ENCODE assay signal across 19 cellular contexts in the genomic region with DNA sequence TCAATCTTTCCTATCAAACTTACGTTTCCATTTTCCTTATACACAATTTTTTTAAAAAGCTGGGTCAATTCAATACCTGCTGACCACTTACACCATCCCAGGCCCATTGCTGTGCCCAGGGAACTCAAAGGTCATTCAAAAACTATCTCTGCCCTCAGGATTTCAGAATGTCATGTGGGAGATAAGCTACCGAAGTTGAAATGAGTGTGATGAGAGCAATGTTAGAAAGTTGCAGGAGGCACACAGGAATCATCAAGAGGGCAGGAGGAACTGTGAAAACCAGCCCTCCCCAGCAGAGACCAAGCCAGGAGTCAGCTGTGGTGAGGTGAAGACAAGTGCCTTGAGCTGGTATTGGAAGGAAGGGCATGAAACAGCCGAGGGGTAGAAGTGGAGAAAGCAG.
DNase-seq lines count a peak whose midpoint lies in the region; ATAC-seq, FAIRE-seq and TF ChIP-seq lines count a peak whose summit lies in the region.
"Had no signal": no experiment of that assay in that cellular context is flagged by ENCODE, and none has a peak within 500 bp of the region (broad histone marks: within the 10 kb centered on the region; RNA-seq: fewer than 3 reads in every experiment).

No MANE protein-coding gene starts in this region.

- no peak overlapping the region for H4K91ac ChIP-seq in IMR-90 (ENCODE audit: insufficient read depth, low read depth, low read length)

- no peak for ATAC-seq in IMR-90 (ENCODE audit: low read depth)
- ATAC-seq in heart left ventricle: peak in 3 of 4 donors; percentile 42 to 63 (median 61)
- no peak for ATAC-seq in HepG2

- H3K27me3 ChIP-seq in GM23248 (replicated peaks; ENCODE audit: insufficient read depth) (no peaks in the 10 kb centered on the region), IMR-90 (ENCODE audit: control insufficient read depth, insufficient read depth, low read length) (no peaks in the 10 kb centered on the region), heart left ventricle (no peaks in the 10 kb centered on the region), HepG2 (ENCODE audit: control insufficient read depth in 1 of 2, insufficient read depth in 2 of 2, low read length in 2 of 2) (no peaks in the 10 kb centered on the region)

- FAIRE-seq in HepG2 (lab: Jason Lieb, UNC): no peak
- FAIRE-seq: A204.1, RCC 7860 had no signal

- no peak overlapping the region for H2BK5ac ChIP-seq in IMR-90 (ENCODE audit: low read depth, low read length, poor library complexity, severe bottlenecking)

- no peaks in the 10 kb centered on the region for H3K27me3 Mint-ChIP-seq in mesothelial cell of epicardium (ENCODE audit: low read depth)

- H3K23ac ChIP-seq in IMR-90 (ENCODE audit: low read depth, low read length): no peak overlapping the region

- no peak overlapping the region for H2AK9ac ChIP-seq in IMR-90 (replicated peaks; ENCODE audit: low read depth, low read length, poor library complexity)

- TF ChIP-seq POLR2A in IMR-90 (IDR thresholded peaks at IDR 0.05; ENCODE audit: low read depth, low read length): no peak
- no peak for TF ChIP-seq POLR2A in heart left ventricle (IDR thresholded peaks at IDR 0.05)
- no peak for TF ChIP-seq POLR2A in HepG2 (IDR thresholded peaks at IDR 0.05; ENCODE audit: insufficient read depth in 1 of 2, low read depth in 2 of 2, low read length in 2 of 2)
- no peak for TF ChIP-seq POLR2A in lower leg skin (IDR thresholded peaks at IDR 0.05)

- H3K4me1 ChIP-seq in GM23248 (ENCODE audit: insufficient read depth) (peaks cover 18% of the 10 kb centered on the region), IMR-90 (ENCODE audit: control insufficient read depth, insufficient read depth, low read length) (peaks cover 3% of the 10 kb centered on the region), heart left ventricle (peaks cover 0 to 23% (median 7%) of the 10 kb centered on the region in 12 donors), HepG2 (ENCODE audit: insufficient read depth, low read length) (peaks cover 91% of the 10 kb centered on the region)

- H4K20me1 ChIP-seq in GM23248 (ENCODE audit: insufficient read depth) (no peaks in the 10 kb centered on the region), IMR-90 (ENCODE audit: insufficient read depth, low read length) (no peaks in the 10 kb centered on the region), HepG2 (ENCODE audit: insufficient read depth, low read length) (no peaks in the 10 kb centered on the region)

- dilution Hi-C loops in IMR-90 (cut with HindIII; ENCODE audit: low sequenced_read_pairs, unreplicated experiment): no loop called here

- H3K9ac ChIP-seq in GM23248: no peak overlapping the region
- H3K9ac ChIP-seq in IMR-90 (ENCODE audit: low read depth, low read length): no peak overlapping the region
- peak overlapping the region; percentile 11 for H3K9ac ChIP-seq in HepG2 (ENCODE audit: insufficient read depth, low read depth, low read length)

- H3K9me2 ChIP-seq in GM23248 (ENCODE audit: insufficient read depth): no peaks in the 10 kb centered on the region

- WGBS in GM23248 (ENCODE audit: low coverage in 1 of 2, low lambda C conversion rate in 2 of 2, missing lambda C conversion rate in 2 of 2), 2 experiments: 57 to 58% methylated on average over 3 of the region's 3 CpGs
- 100% methylated on average over 1 of the region's 3 CpGs; no CpG with 5 or more reads in 1 of the 2 experiments for WGBS in IMR-90 (ENCODE audit: extremely low coverage in 2 of 2, insufficient read length in 1 of 2), 2 experiments
- WGBS in heart left ventricle, 4 donors: 26 to 40% (median 28%) methylated on average over 3 of the region's 3 CpGs
- WGBS in HepG2 (ENCODE audit: low lambda C conversion rate): 30% methylated on average over 3 of the region's 3 CpGs
- 44 to 62% methylated on average over 3 of the region's 3 CpGs for whole genome bisulfite sequencing in lower leg skin, 2 donors

- peak overlapping the region; percentile 61 for H4K5ac ChIP-seq in IMR-90 (ENCODE audit: low read depth, low read length)

- H3K9me3 ChIP-seq in GM23248 (ENCODE audit: low read depth) (no peaks in the 10 kb centered on the region), IMR-90 (ENCODE audit: control insufficient read depth, insufficient read depth, low read length) (no peaks in the 10 kb centered on the region), heart left ventricle (no peaks in the 10 kb centered on the region), HepG2 (ENCODE audit: low read length) (no peaks in the 10 kb centered on the region)

- peaks cover 19% of the 10 kb centered on the region for H3F3A ChIP-seq in GM23248 (ENCODE audit: insufficient read depth)

- no peak overlapping the region for H3K4ac ChIP-seq in IMR-90 (ENCODE audit: low read depth, low read length)

- no peak overlapping the region for H2BK15ac ChIP-seq in IMR-90 (ENCODE audit: low read depth, low read length)

- TF ChIP-seq EP300 in HepG2 (IDR thresholded peaks at IDR 0.05; ENCODE audit: low read depth in 2 of 2, low read length in 2 of 2): no peak
- no peak for TF ChIP-seq EP300 in HepG2 (CRISPR knock-in tag; IDR thresholded peaks at IDR 0.05; ENCODE audit: borderline replicate concordance)

- H3K9me1 ChIP-seq in IMR-90 (ENCODE audit: insufficient read depth, low read length): no peaks in the 10 kb centered on the region

- CTCF ChIA-PET in IMR-90 (lab: Yijun Ruan, JAX): no interaction called here
- CTCF ChIA-PET in HepG2 (lab: Yijun Ruan, JAX; ENCODE audit: low intra/inter-chr PET ratio, low total read pairs): no interaction called here

- H3K4me3 Mint-ChIP-seq in mesothelial cell of epicardium: no peak overlapping the region

- H3K79me2 ChIP-seq in GM23248 (ENCODE audit: insufficient read depth): no peaks in the 10 kb centered on the region
- no peaks in the 10 kb centered on the region for H3K79me2 ChIP-seq in HepG2 (ENCODE audit: insufficient read depth, low read length)

- H3K36me3 Mint-ChIP-seq in mesothelial cell of epicardium: no peaks in the 10 kb centered on the region

- H3K36me3 ChIP-seq in GM23248 (ENCODE audit: low read depth): no peaks in the 10 kb centered on the region
- no peaks in the 10 kb centered on the region for H3K36me3 ChIP-seq in IMR-90 (ENCODE audit: control insufficient read depth, insufficient read depth, low read length)
- no peaks in the 10 kb centered on the region for H3K36me3 ChIP-seq in heart left ventricle
- no peaks in the 10 kb centered on the region for H3K36me3 ChIP-seq in HepG2 (replicated peaks in 1 of 2; ENCODE audit: control insufficient read depth in 1 of 2, insufficient read depth in 2 of 2, low read length in 2 of 2)

- intact Hi-C loops in IMR-90 (cut with micrococcal nuclease) (no loop called here), heart left ventricle (cut with DNase I) (no loop called here), HepG2 (cut with micrococcal nuclease; ENCODE audit: unreplicated experiment) (loop anchor here (10.0 kb wide), 1 partner anchor 59 kb away; no protein-coding TSS in a partner anchor), lower leg skin (cut with DNase I; ENCODE audit: low total_unique reads) (no loop called here)

- H2BK20ac ChIP-seq in IMR-90 (ENCODE audit: low read depth, low read length): no peak overlapping the region

- POLR2A ChIA-PET in IMR-90 (lab: Charles Lee; ENCODE audit: unreplicated experiment): no interaction called here
- POLR2A ChIA-PET in HepG2 (lab: Yijun Ruan, JAX): interaction anchor here (2.5 kb wide), 1 partner anchor 10 kb away, joined by 11 read pairs; no protein-coding TSS in a partner anchor

- peaks cover 3% of the 10 kb centered on the region for H3K4me1 Mint-ChIP-seq in mesothelial cell of epicardium

- no TSS peak for BruUV-seq in IMR-90 (replicated peaks; lab: Mats Ljungman, UMichigan)
- BruUV-seq in HepG2 (replicated peaks; lab: Mats Ljungman, UMichigan): no TSS peak

- H2AFZ ChIP-seq in GM23248 (peak overlapping the region; percentile 47), IMR-90 (replicated peaks; ENCODE audit: low read length, poor library complexity) (no peak overlapping the region), HepG2 (ENCODE audit: low read length) (peak overlapping the region; percentile 91)

- in situ Hi-C loops in GM23248 (cut with MboI): no loop called here
- in situ Hi-C loops in IMR-90 (cut with MboI; ENCODE audit: low sequenced_read_pairs): no loop called here
- in situ Hi-C loops in HepG2 (cut with HindIII; ENCODE audit: extremely low pct_ligation_motif_present, low pct_unique_long_range_greater_than_20kb): no loop called here

- TF ChIP-seq RAD21 in IMR-90 (IDR thresholded peaks at IDR 0.05; ENCODE audit: low read length) (no peak), HepG2 (CRISPR knock-in tag; IDR thresholded peaks at IDR 0.05) (no peak)

- H3K27ac Mint-ChIP-seq in mesothelial cell of epicardium: no peak overlapping the region

- no peak for DNase-seq in GM23248
- DNase-seq in IMR-90: no peak
- no peak for DNase-seq in heart left ventricle
- DNase-seq in HepG2 (ENCODE audit: low spot score): peak; percentile 33
- no peak for DNase-seq in cerebellar nuclear complex (lab: John Stamatoyannopoulos, UW)
- DNase-seq in lower leg skin (ENCODE audit: low spot score in 2 of 2): no peak
- DNase-seq in activated CD4-positive, alpha-beta T cell treated with anti-CD3 and anti-CD28 coated beads for 48 hours: no peak
- no peak for DNase-seq in mesothelial cell of epicardium (ENCODE audit: low spot score in 2 of 2, unreplicated experiment in 2 of 2)
- DNase-seq: EL, Karpas-422, MV-4-11, NCI-H1694, NCI-H2081, NCI-H2171, NCI-H524 treated with DMSO at 0.1 percent for 48 hours, NCI-H82 had no signal

- H2AK5ac ChIP-seq in IMR-90 (ENCODE audit: low read depth, low read length): no peak overlapping the region

- peaks cover 10% of the 10 kb centered on the region for H3K9me3 Mint-ChIP-seq in mesothelial cell of epicardium

- H2BK120ac ChIP-seq in IMR-90 (ENCODE audit: low read depth, low read length): no peak overlapping the region

- H3K18ac ChIP-seq in IMR-90 (ENCODE audit: low read depth, low read length): 0 out of 2 replicates have a peak overlapping the region, but pooled peaks have one; percentile 3

- no peaks in the 10 kb centered on the region for H3K79me1 ChIP-seq in IMR-90 (ENCODE audit: low read depth in 1 of 2, low read length in 2 of 2)

- TF ChIP-seq CTCF in IMR-90 (conservative IDR thresholded peaks at IDR 0.05; ENCODE audit: low read depth, low read length) (no peak), heart left ventricle (IDR thresholded peaks at IDR 0.05) (no peak), HepG2 (CRISPR knock-in tag; IDR thresholded peaks at IDR 0.05) (no peak), lower leg skin (IDR thresholded peaks at IDR 0.05) (no peak), mesothelial cell of epicardium (IDR thresholded peaks at IDR 0.05; ENCODE audit: unreplicated experiment) (no peak)

- no peak overlapping the region for H3K27ac ChIP-seq in GM23248
- no peak overlapping the region for H3K27ac ChIP-seq in IMR-90 (ENCODE audit: insufficient read depth, low read length)
- peak overlapping the region in 5 of 12 donors; percentile 6 to 55 (median 25) for H3K27ac ChIP-seq in heart left ventricle
- H3K27ac ChIP-seq in HepG2 (ENCODE audit: extremely low read length, insufficient read depth, low read length): peak overlapping the region; percentile 79
- H3K27ac ChIP-seq: C4-2B had no signal

- H3K4me2 ChIP-seq in GM23248 (ENCODE audit: unreplicated experiment) (no peak overlapping the region), IMR-90 (ENCODE audit: low read depth, low read length) (no peak overlapping the region), HepG2 (ENCODE audit: low read depth, low read length) (peak overlapping the region; percentile 48)

- H3K4me3 ChIP-seq in GM23248: no peak overlapping the region
- H3K4me3 ChIP-seq in IMR-90 (ENCODE audit: insufficient read depth, low read depth, low read length): no peak overlapping the region
- no peak overlapping the region for H3K4me3 ChIP-seq in heart left ventricle
- peak overlapping the region in 1 of 3 experiments; percentile 37; a peak in 1 of 6 replicates for H3K4me3 ChIP-seq in HepG2 (replicated peaks in 1 of 3; ENCODE audit: insufficient read depth in 1 of 3, low read depth in 2 of 3, low read length in 3 of 3)
- H3K4me3 ChIP-seq in lower leg skin (ENCODE audit: low read depth, poor library complexity, severe bottlenecking): no peak overlapping the region

- H4K8ac ChIP-seq in IMR-90 (ENCODE audit: low read depth in 2 of 2, low read length in 2 of 2): no peak overlapping the region

- H3K56ac ChIP-seq in IMR-90 (ENCODE audit: extremely low read depth, insufficient read depth, low read length): no peak overlapping the region

- H3K14ac ChIP-seq in IMR-90 (replicated peaks; ENCODE audit: low read depth, low read length): peak overlapping the region; percentile 39; the same call in 1 of the 2 replicates

Comparison
In these comparisons a context has a peak if more than half of its experiments do, and no peak if none do; other contexts are left out.
1. ATAC-seq: peak in heart left ventricle (3 of 4); none in IMR-90 (single experiment) and HepG2 (single experiment).